In genomic region chr6:13535306-13535705, GRCh38 we compare ENCODE assay signal across 24 cellular contexts. TPM values are rescaled to one million over a fixed set of nuclear protein-coding genes. Genes with fewer than 3 reads are reported as not detected.
DNase-seq lines count a peak whose midpoint lies in the region; ATAC-seq, FAIRE-seq and TF ChIP-seq lines count a peak whose summit lies in the region.
"Had no signal": no experiment of that assay in that cellular context is flagged by ENCODE, and none has a peak within 500 bp of the region (broad histone marks: within the 10 kb centered on the region; RNA-seq: fewer than 3 reads in every experiment).

No MANE protein-coding gene starts in this region.

- no peaks in the 10 kb centered on the region; the same call in 1 of the 2 replicates for H4K20me1 ChIP-seq in GM23338 (replicated peaks; ENCODE audit: insufficient read depth)
- H4K20me1 ChIP-seq in OCI-LY7 (ENCODE audit: insufficient read depth, low read length), result no peaks in the 10 kb centered on the region
- H4K20me1 ChIP-seq in osteoblast (ENCODE audit: insufficient read depth, low read length), result no peaks in the 10 kb centered on the region
- H4K20me1 ChIP-seq: BLaER1 treated with 17β-estradiol and CSF1 and Interleukin-3, amounts not matched to agents 10 nM and 100 nM had no signal

- H3K27me3 ChIP-seq in GM23338 (ENCODE audit: insufficient read depth) (no peaks in the 10 kb centered on the region), bronchial epithelial cell (ENCODE audit: control insufficient read depth, insufficient read depth, low read length) (no peaks in the 10 kb centered on the region), osteoblast (ENCODE audit: insufficient read depth, low read length) (no peaks in the 10 kb centered on the region), Caco-2 (replicated peaks; ENCODE audit: control insufficient read depth, insufficient read depth, low read length) (no peaks in the 10 kb centered on the region)
- H3K27me3 ChIP-seq: BLaER1 treated with 17β-estradiol and CSF1 and Interleukin-3, amounts not matched to agents 10 nM and 100 nM had no signal

- H3K4me1 Mint-ChIP-seq in GM23338 (peaks cover 32% of the 10 kb centered on the region), Caco-2 (ENCODE audit: low read depth, unreplicated experiment) (peaks cover 6% of the 10 kb centered on the region)
- H3K4me1 Mint-ChIP-seq: CD4-positive, alpha-beta memory T cell; T-cell had no signal

- H3K27ac ChIP-seq in GM23338 (ENCODE audit: low read depth) (no peak overlapping the region), OCI-LY7 (ENCODE audit: low read depth, low read length, poor library complexity, severe bottlenecking) (peak overlapping the region; percentile 11), osteoblast (ENCODE audit: low read depth, low read length) (no peak overlapping the region)
- H3K27ac ChIP-seq: BLaER1 treated with 17β-estradiol and CSF1 and Interleukin-3, amounts not matched to agents 10 nM and 100 nM had no signal

- H3K27me3 Mint-ChIP-seq in GM23338 (ENCODE audit: insufficient read depth, low read depth, poor library complexity) (peaks cover 3% of the 10 kb centered on the region), Caco-2 (ENCODE audit: insufficient read depth, unreplicated experiment) (no peaks in the 10 kb centered on the region)
- H3K27me3 Mint-ChIP-seq: CD4-positive, alpha-beta memory T cell; T-cell had no signal

- peak; percentile 48 for ATAC-seq in GM23338
- ATAC-seq in HG03045 (IDR thresholded peaks at IDR 0.05; ENCODE audit: unreplicated experiment), result no peak
- ATAC-seq: T-cell had no signal

- no peak overlapping the region for H3K4me2 ChIP-seq in GM23338
- H3K4me2 ChIP-seq in OCI-LY7 (ENCODE audit: low read length), result peak overlapping the region; percentile 45
- H3K4me2 ChIP-seq in osteoblast (ENCODE audit: insufficient read depth, low read length), result no peak overlapping the region
- H3K4me2 ChIP-seq: BLaER1 treated with 17β-estradiol and CSF1 and Interleukin-3, amounts not matched to agents 10 nM and 100 nM had no signal

- no peak for FAIRE-seq in bronchial epithelial cell (lab: Jason Lieb, UNC)

- H2AFZ ChIP-seq in GM23338, result no peak overlapping the region
- no peak overlapping the region for H2AFZ ChIP-seq in OCI-LY7 (ENCODE audit: low read length)
- no peak overlapping the region for H2AFZ ChIP-seq in osteoblast (ENCODE audit: low read length)

- intact Hi-C loops in OCI-LY7 (cut with micrococcal nuclease; ENCODE audit: unreplicated experiment) (no loop called here), Caco-2 (cut with micrococcal nuclease; ENCODE audit: unreplicated experiment) (no loop called here)

- H3K27ac Mint-ChIP-seq in GM23338 (no peak overlapping the region), Caco-2 (ENCODE audit: unreplicated experiment) (no peak overlapping the region)
- H3K27ac Mint-ChIP-seq: CD4-positive, alpha-beta memory T cell; T-cell had no signal

- H3K4me3 Mint-ChIP-seq in GM23338 (no peak overlapping the region), Caco-2 (ENCODE audit: unreplicated experiment) (no peak overlapping the region)
- H3K4me3 Mint-ChIP-seq: CD4-positive, alpha-beta memory T cell; T-cell had no signal

- BruUV-seq in OCI-LY7 (replicated peaks; lab: Mats Ljungman, UMichigan), result no TSS peak
- BruUV-seq in Caco-2 (replicated peaks; lab: Mats Ljungman, UMichigan), result no TSS peak

- H3K4me3 ChIP-seq in GM23338, result no peak overlapping the region
- H3K4me3 ChIP-seq in OCI-LY7 (ENCODE audit: low read depth, low read length, poor library complexity, severe bottlenecking), result no peak overlapping the region
- H3K4me3 ChIP-seq in bronchial epithelial cell (ENCODE audit: low read depth, low read length), result no peak overlapping the region
- H3K4me3 ChIP-seq in osteoblast (ENCODE audit: insufficient read depth, low read length), result no peak overlapping the region
- H3K4me3 ChIP-seq in Caco-2 (ENCODE audit: low read depth, low read length), result no peak overlapping the region
- H3K4me3 ChIP-seq: BLaER1 treated with 17β-estradiol and CSF1 and Interleukin-3, amounts not matched to agents 10 nM and 100 nM had no signal

- no peaks in the 10 kb centered on the region for H3K79me2 ChIP-seq in GM23338 (replicated peaks; ENCODE audit: insufficient read depth)
- no peaks in the 10 kb centered on the region for H3K79me2 ChIP-seq in OCI-LY7 (ENCODE audit: insufficient read depth, low read depth, low read length)
- no peaks in the 10 kb centered on the region for H3K79me2 ChIP-seq in osteoblast (ENCODE audit: insufficient read depth, low read length)

- H3K9me3 ChIP-seq in OCI-LY7 (ENCODE audit: low read length) (no peaks in the 10 kb centered on the region), osteoblast (ENCODE audit: low read depth, low read length) (no peaks in the 10 kb centered on the region), Caco-2 (no peaks in the 10 kb centered on the region)

- H3K9me3 Mint-ChIP-seq in GM23338 (no peaks in the 10 kb centered on the region), Caco-2 (ENCODE audit: unreplicated experiment) (no peaks in the 10 kb centered on the region)
- H3K9me3 Mint-ChIP-seq: CD4-positive, alpha-beta memory T cell; H9; T-cell had no signal

- CTCF ChIA-PET in OCI-LY7 (lab: Charles Lee; ENCODE audit: unreplicated experiment) (interaction anchor here (0.6 kb wide), 1 partner anchor 13 kb away, joined by 3 read pairs; no protein-coding TSS in a partner anchor), Caco-2 (lab: Charles Lee) (no interaction called here)

- TF ChIP-seq CTCF in GM23338 (conservative IDR thresholded peaks at IDR 0.05; ENCODE audit: low read depth in 2 of 2), result no peak
- TF ChIP-seq CTCF in OCI-LY7 (conservative IDR thresholded peaks at IDR 0.05; ENCODE audit: low read length), result no peak
- no peak for TF ChIP-seq CTCF in bronchial epithelial cell (IDR thresholded peaks at IDR 0.05; ENCODE audit: insufficient read depth, low read length, severe bottlenecking)
- TF ChIP-seq CTCF in osteoblast (IDR thresholded peaks at IDR 0.05; ENCODE audit: extremely low read depth, low read depth, low read length), result no peak
- TF ChIP-seq CTCF in Caco-2 (IDR thresholded peaks at IDR 0.05; ENCODE audit: insufficient read depth in 1 of 2, low read depth in 1 of 2, low read length in 1 of 2, severe bottlenecking in 1 of 2, unreplicated experiment in 1 of 2), result no peak

- DNase-seq in GM23338 (ENCODE audit: low spot score), result peak; percentile 38
- DNase-seq in OCI-LY7 (ENCODE audit: low spot score), result peak; percentile 52
- peak; percentile 35 for DNase-seq in bronchial epithelial cell (ENCODE audit: low read depth)
- DNase-seq in osteoblast (ENCODE audit: insufficient read length, low spot score, missing footprints), result peak; percentile 74
- no peak for DNase-seq in Caco-2
- no peak for DNase-seq in DMS79 (lab: John Stamatoyannopoulos, UW)
- DNase-seq: Calu3; CD4-positive, alpha-beta memory T cell; DMS153; GF-D8; H9; KBM-7; MM.1S; NCI-H1092; NCI-H1436; NCI-H1930; NCI-H345; NCI-H524; NCI-H82; RPMI8226; SIG-M5; T-cell had no signal

- no peaks in the 10 kb centered on the region for H3F3A ChIP-seq in GM23338 (replicated peaks; ENCODE audit: low read depth)

- H3K9me2 ChIP-seq in GM23338 (ENCODE audit: insufficient read depth) (no peaks in the 10 kb centered on the region; the same call in 1 of the 2 replicates), OCI-LY7 (ENCODE audit: insufficient read depth, low read length) (no peaks in the 10 kb centered on the region)

- POLR2A ChIA-PET in OCI-LY7 (lab: Charles Lee) (interaction anchor here (0.7 to 2.8 kb wide), 11 partner anchors 9 to 232 kb away, joined by 3 to 22 read pairs (median 3); no protein-coding TSS in a partner anchor), Caco-2 (lab: Charles Lee) (no interaction called here)

- H3K4me1 ChIP-seq in GM23338 (ENCODE audit: insufficient read depth) (peaks cover 35% of the 10 kb centered on the region), OCI-LY7 (ENCODE audit: insufficient read depth, low read length, poor library complexity, severe bottlenecking) (peaks cover 89% of the 10 kb centered on the region), osteoblast (ENCODE audit: insufficient read depth, low read length) (peaks cover 5% of the 10 kb centered on the region), Caco-2 (no peaks in the 10 kb centered on the region)

- no peaks in the 10 kb centered on the region for H3K36me3 ChIP-seq in GM23338 (ENCODE audit: insufficient read depth)
- no peaks in the 10 kb centered on the region for H3K36me3 ChIP-seq in OCI-LY7 (ENCODE audit: insufficient read depth, low read length)
- H3K36me3 ChIP-seq in bronchial epithelial cell (ENCODE audit: control insufficient read depth, insufficient read depth, low read length), result no peaks in the 10 kb centered on the region
- no peaks in the 10 kb centered on the region for H3K36me3 ChIP-seq in osteoblast (ENCODE audit: insufficient read depth, low read length)
- H3K36me3 ChIP-seq in Caco-2 (ENCODE audit: control insufficient read depth, insufficient read depth, low read length), result no peaks in the 10 kb centered on the region
- H3K36me3 ChIP-seq: BLaER1 treated with 17β-estradiol and CSF1 and Interleukin-3, amounts not matched to agents 10 nM and 100 nM had no signal

- H3K36me3 Mint-ChIP-seq in GM23338 (ENCODE audit: low read depth) (no peaks in the 10 kb centered on the region), Caco-2 (ENCODE audit: insufficient read depth, unreplicated experiment) (no peaks in the 10 kb centered on the region)
- H3K36me3 Mint-ChIP-seq: CD4-positive, alpha-beta memory T cell; T-cell had no signal

TF ChIP-seq in GM23338, 12 proteins besides CTCF, POLR2A, EP300 and RAD21 (continues in another document):
- TF ChIP-seq ZNF114 (CRISPR knock-in tag; IDR thresholded peaks at IDR 0.05) (no peak), CREB1 (CRISPR knock-in tag; IDR thresholded peaks at IDR 0.05; ENCODE audit: low read depth) (no peak), JUNB (IDR thresholded peaks at IDR 0.05; ENCODE audit: unreplicated experiment) (no peak)

RNA-seq across cellular contexts. Expression of gene SIRT5, which starts 39.1 kb away (rescaled TPM):
- 11.8 and 13.1 TPM in 2 replicates for total RNA-seq in GM23338 (2014; rRNA removed; shearing (Covaris generic))
- 7.4 and 9.8 TPM in 2 replicates for polyA plus RNA-seq in GM23338 (2016; fragmentation: Nextera tagmentation; extraction: Ambion mirVana)
- total RNA-seq in OCI-LY7 (2014; rRNA removed; shearing (Covaris generic)), result 13.5 and 17.6 TPM in 2 replicates
- total RNA-seq in OCI-LY7 (2022), result 23.6 and 30.5 TPM in 2 replicates
- total RNA-seq in bronchial epithelial cell, result 10.8 and 15.7 TPM in 2 replicates
- 8.5 and 9.0 TPM in 2 replicates for total RNA-seq in osteoblast
- 17.9 and 19.0 TPM in 2 replicates for total RNA-seq in Caco-2 (2022)

RNA-seq across cellular contexts. Expression of gene GFOD1, which starts 47.9 kb away (rescaled TPM):
- 12.8 and 13.1 TPM in 2 replicates for total RNA-seq in GM23338 (2014; rRNA removed; shearing (Covaris generic))
- 4.1 and 4.9 TPM in 2 replicates for polyA plus RNA-seq in GM23338 (2016; fragmentation: Nextera tagmentation; extraction: Ambion mirVana)
- total RNA-seq in OCI-LY7 (2014; rRNA removed; shearing (Covaris generic)), result 19.7 and 22.6 TPM in 2 replicates
- total RNA-seq in OCI-LY7 (2022) (34.4 and 35.0 TPM in 2 replicates), bronchial epithelial cell (16.3 and 20.6 TPM in 2 replicates), osteoblast (2.9 and 3.6 TPM in 2 replicates), Caco-2 (2022) (0.65 and 0.84 TPM in 2 replicates)

Comparison
In these comparisons a context has a peak if more than half of its experiments do, and no peak if none do; other contexts are left out.
1. DNase-seq: peak in GM23338 (single experiment), OCI-LY7 (single experiment), bronchial epithelial cell (single experiment) and osteoblast (single experiment); none in Caco-2 (0 of 2) and DMS79 (single experiment).